ENCODE assay signal across 15 cellular contexts in the genomic region with DNA sequence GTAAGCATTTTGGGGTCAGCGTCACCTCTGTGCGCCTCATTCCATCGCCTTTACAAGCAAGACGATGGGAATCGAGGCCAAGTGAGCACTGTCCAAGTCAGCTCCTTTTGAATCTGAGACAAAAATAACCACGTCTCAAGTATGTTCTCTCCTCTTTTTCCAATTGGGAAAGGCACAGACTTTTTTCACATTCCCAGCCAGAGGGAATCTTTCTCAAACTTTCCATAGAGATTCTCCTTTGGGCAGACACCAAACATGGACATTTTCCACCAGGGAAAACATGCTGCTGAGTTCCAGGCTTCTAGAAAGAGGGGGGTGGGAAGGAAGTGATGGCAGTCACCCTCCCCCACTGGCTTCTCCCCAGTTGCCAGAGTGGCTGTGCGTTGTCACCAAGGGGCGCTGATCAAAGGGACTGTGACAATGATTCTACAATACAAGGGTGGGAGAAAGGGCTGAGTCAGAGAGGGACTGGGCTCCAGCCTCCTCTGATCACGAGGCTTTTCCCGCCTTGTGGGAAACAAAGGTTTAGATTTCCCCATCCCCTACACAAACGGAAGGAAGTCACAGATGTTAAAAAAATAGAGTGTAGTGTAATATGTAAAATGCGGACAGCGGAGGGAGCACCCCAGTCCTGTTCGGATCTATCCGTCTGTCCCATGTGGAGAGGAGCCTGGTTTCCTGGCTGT. TPM values are rescaled to one million over a fixed set of nuclear protein-coding genes. Genes with fewer than 3 reads are reported as not detected.
DNase-seq lines count a peak whose midpoint lies in the region; ATAC-seq and TF ChIP-seq lines count a peak whose summit lies in the region.
"Had no signal": no experiment of that assay in that cellular context is flagged by ENCODE, and none has a peak within 500 bp of the region (broad histone marks: within the 10 kb centered on the region; RNA-seq: fewer than 3 reads in every experiment).

No MANE protein-coding gene starts in this region.

- H3K4me3 Mint-ChIP-seq in CD14-positive monocyte = peak overlapping the region; percentile 40 to 71
- H3K4me3 Mint-ChIP-seq: activated T-helper 17 cell treated with anti-CD3 and anti-CD28 coated beads, Interleukin-2, amount 50 U/mL, for 72 hours had no signal

- H3K36me3 Mint-ChIP-seq in CD14-positive monocyte = peaks cover 0 to 2% of the 10 kb centered on the region in 2 donors

- peak overlapping the region in 2 of 7 donors; percentile 30 to 37 for H3K27ac Mint-ChIP-seq in CD14-positive monocyte
- H3K27ac Mint-ChIP-seq: activated T-helper 17 cell treated with anti-CD3 and anti-CD28 coated beads, Interleukin-2, amount 50 U/mL, for 72 hours had no signal

- no peak for TF ChIP-seq POLR2A in heart left ventricle (IDR thresholded peaks at IDR 0.05)

- H3K4me3 ChIP-seq in heart left ventricle = no peak overlapping the region
- H3K4me3 ChIP-seq: GM12878, spleen had no signal

- H3K27ac ChIP-seq in heart left ventricle = peak overlapping the region in 11 of 12 donors; percentile 2 to 77 (median 47)

- intact Hi-C loops in CD14-positive monocyte (cut with micrococcal nuclease) (no loop called here), heart left ventricle (cut with DNase I) (no loop called here), sciatic nerve (cut with DNase I) (no loop called here)

- 33 to 43% (median 40%) methylated on average over 15 of the region's 15 CpGs for WGBS in heart left ventricle, 4 donors

- ATAC-seq in heart left ventricle (peak in 3 of 4 donors; percentile 34 to 95 (median 72)), sciatic nerve (peak; percentile 78), HG02571 (IDR thresholded peaks at IDR 0.05; ENCODE audit: unreplicated experiment) (no peak), HG03280 (IDR thresholded peaks at IDR 0.05; ENCODE audit: unreplicated experiment) (no peak)
- ATAC-seq: activated T-helper 17 cell treated with anti-CD3 and anti-CD28 coated beads, Interleukin-2, amount 50 U/mL, for 72 hours; GM12878 had no signal

- H3K9me3 ChIP-seq in heart left ventricle = no peaks in the 10 kb centered on the region
- H3K9me3 ChIP-seq: spleen had no signal

- DNase-seq in CD14-positive monocyte (ENCODE audit: low spot score) (no peak), NOMO-1 treated with DMSO at 0.1 percent for 48 hours (lab: John Stamatoyannopoulos, UW; ENCODE audit: unreplicated experiment) (peak; percentile 24), heart left ventricle (peak in 3 of 5 donors; percentile 48 to 55 (median 54)), sciatic nerve (ENCODE audit: low spot score) (no peak), DMS53 treated with DMSO at 0.1 percent for 48 hours (lab: John Stamatoyannopoulos, UW; ENCODE audit: unreplicated experiment) (no peak), epidermal melanocyte (ENCODE audit: insufficient read length, low spot score) (no peak)
- DNase-seq: activated CD4-positive, CD25-positive, alpha-beta regulatory T cell treated with anti-CD3 and anti-CD28 coated beads, Interleukin-2, amount 50 U/mL, for 72 hours; cerebellar nuclear complex; NCI-H2171; spleen; stimulated activated CD8-positive, alpha-beta memory T cell treated with anti-CD3 and anti-CD28 coated beads, Interleukin-4, amount 100 ng/mL, for 48 hours had no signal

- H3K4me1 Mint-ChIP-seq in CD14-positive monocyte = peaks cover 17% of the 10 kb centered on the region
- H3K4me1 Mint-ChIP-seq: activated T-helper 17 cell treated with anti-CD3 and anti-CD28 coated beads, Interleukin-2, amount 50 U/mL, for 72 hours had no signal

- no peaks in the 10 kb centered on the region for H3K36me3 ChIP-seq in heart left ventricle
- H3K36me3 ChIP-seq: spleen had no signal

- H3K27me3 Mint-ChIP-seq in CD14-positive monocyte (ENCODE audit: low read depth in 3 of 3) = peaks cover 2 to 8% (median 7%) of the 10 kb centered on the region in 3 donors

- peaks cover 0 to 8% (median 0%) of the 10 kb centered on the region in 9 donors for H3K27me3 ChIP-seq in heart left ventricle

- peaks cover 0 to 8% (median 1%) of the 10 kb centered on the region in 7 donors for H3K9me3 Mint-ChIP-seq in CD14-positive monocyte
- H3K9me3 Mint-ChIP-seq: activated T-helper 17 cell treated with anti-CD3 and anti-CD28 coated beads, Interleukin-2, amount 50 U/mL, for 72 hours had no signal

- peaks cover 0 to 22% (median 0%) of the 10 kb centered on the region in 12 donors for H3K4me1 ChIP-seq in heart left ventricle
- H3K4me1 ChIP-seq: spleen had no signal

- TF ChIP-seq CTCF in CD14-positive monocyte (IDR thresholded peaks at IDR 0.05) = no peak
- no peak for TF ChIP-seq CTCF in heart left ventricle (IDR thresholded peaks at IDR 0.05)

RNA-seq across cellular contexts. Expression of a gene that starts 48.2 kb away (rescaled TPM):
- not detected for polyA plus RNA-seq in CD14-positive monocyte
- under 1 TPM in 7 of 9 donors, not detected in 2; 0.09 to 0.27 (median 0.23) TPM for total RNA-seq in heart left ventricle
- polyA plus RNA-seq in heart left ventricle = under 1 TPM; 0.11 to 0.78 TPM
- total RNA-seq in sciatic nerve = 11.9 TPM
- total RNA-seq: activated T-helper 17 cell treated with anti-CD3 and anti-CD28 coated beads, Interleukin-2, amount 50 U/mL, for 72 hours had no signal

Comparison
In these comparisons a context has a peak if more than half of its experiments do, and no peak if none do; other contexts are left out.
1. DNase-seq: peak in NOMO-1 treated with DMSO at 0.1 percent for 48 hours (single experiment) and heart left ventricle (3 of 5); none in CD14-positive monocyte (single experiment), sciatic nerve (single experiment), DMS53 treated with DMSO at 0.1 percent for 48 hours (single experiment) and epidermal melanocyte (single experiment).
2. ATAC-seq: peak in heart left ventricle (3 of 4) and sciatic nerve (single experiment); none in HG02571 (single experiment) and HG03280 (single experiment).
3. RNA of a gene that starts 48.2 kb away (total RNA-seq): 11.9 TPM in sciatic nerve (single experiment); 0.09 to 0.27 TPM in heart left ventricle; every median in the first group is over 10 times any median in the second.